ENCODE assay signal across 25 cellular contexts in genomic region chr1:5818755-5819154, GRCh38.
"Had no signal": no experiment of that assay in that cellular context is flagged by ENCODE, and none has a peak within 500 bp of the region (broad histone marks: within the 10 kb centered on the region; RNA-seq: fewer than 3 reads in every experiment).

No MANE protein-coding gene starts in this region.

- DNase-seq: dorsolateral prefrontal cortex; effector CD4-positive, alpha-beta T cell; foreskin fibroblast; gastrocnemius medialis; heart left ventricle; kidney; natural killer cell; occipital lobe; ovary; psoas muscle; sigmoid colon; stimulated activated CD4-positive, alpha-beta T cell treated with anti-CD3 and anti-CD28 coated beads, Interleukin-4, amount 100 ng/mL, for 4 hours; upper lobe of left lung had no signal

- H3K9me3 ChIP-seq: gastrocnemius medialis, heart left ventricle, ovary, psoas muscle, sigmoid colon, thoracic aorta, upper lobe of left lung, vagina had no signal

- H3K9me3 Mint-ChIP-seq: natural killer cell; stimulated activated naive CD8-positive, alpha-beta T cell treated with anti-CD3 and anti-CD28 coated beads, Interleukin-15, Interleukin-2, amounts not matched to agents 100 ng/mL and 50 ng/mL, for 24 hours had no signal

- H3K4me1 Mint-ChIP-seq: memory B cell; natural killer cell; stimulated activated memory B cell treated with anti-CD40 and anti-IgM and Interleukin-4, amounts not matched to agents 10 μg/mL and 1 μg/mL and 100 μg/mL, for 72 hours had no signal

- H3K27ac ChIP-seq: dorsolateral prefrontal cortex, epithelial cell of prostate, gastrocnemius medialis, heart left ventricle, hepatocyte, ovary, psoas muscle, sigmoid colon, thoracic aorta, tibial nerve, upper lobe of left lung, vagina had no signal

- H3K27ac Mint-ChIP-seq: memory B cell; natural killer cell; stimulated activated memory B cell treated with anti-CD40 and anti-IgM and Interleukin-4, amounts not matched to agents 10 μg/mL and 1 μg/mL and 100 μg/mL, for 72 hours; stimulated activated naive CD8-positive, alpha-beta T cell treated with anti-CD3 and anti-CD28 coated beads, Interleukin-15, Interleukin-2, amounts not matched to agents 100 ng/mL and 50 ng/mL, for 24 hours had no signal

- H3K4me3 ChIP-seq: dorsolateral prefrontal cortex, gastrocnemius medialis, heart left ventricle, hepatocyte, lung, ovary, psoas muscle, sigmoid colon, thoracic aorta, tibial nerve, upper lobe of left lung, vagina had no signal

- H3K36me3 Mint-ChIP-seq: memory B cell; natural killer cell; stimulated activated memory B cell treated with anti-CD40 and anti-IgM and Interleukin-4, amounts not matched to agents 10 μg/mL and 1 μg/mL and 100 μg/mL, for 72 hours had no signal

- H3K27me3 ChIP-seq: hepatocyte, ovary, tibial nerve, upper lobe of left lung, vagina had no signal

- H3K4me1 ChIP-seq: gastrocnemius medialis, heart left ventricle, psoas muscle, sigmoid colon, tibial nerve, upper lobe of left lung, vagina had no signal

- ATAC-seq: esophagus mucosa; gastrocnemius medialis; heart left ventricle; left lobe of liver; natural killer cell; psoas muscle; right cardiac atrium; stimulated activated memory B cell treated with anti-CD40 and anti-IgM and Interleukin-4, amounts not matched to agents 10 μg/mL and 1 μg/mL and 100 μg/mL, for 72 hours had no signal

- H3K4me3 Mint-ChIP-seq: memory B cell; natural killer cell; stimulated activated memory B cell treated with anti-CD40 and anti-IgM and Interleukin-4, amounts not matched to agents 10 μg/mL and 1 μg/mL and 100 μg/mL, for 72 hours; stimulated activated naive CD8-positive, alpha-beta T cell treated with anti-CD3 and anti-CD28 coated beads, Interleukin-15, Interleukin-2, amounts not matched to agents 100 ng/mL and 50 ng/mL, for 24 hours had no signal

- H3K36me3 ChIP-seq: gastrocnemius medialis, heart left ventricle, ovary, sigmoid colon, thoracic aorta, tibial nerve, upper lobe of left lung, vagina had no signal
